In the genomic region with DNA sequence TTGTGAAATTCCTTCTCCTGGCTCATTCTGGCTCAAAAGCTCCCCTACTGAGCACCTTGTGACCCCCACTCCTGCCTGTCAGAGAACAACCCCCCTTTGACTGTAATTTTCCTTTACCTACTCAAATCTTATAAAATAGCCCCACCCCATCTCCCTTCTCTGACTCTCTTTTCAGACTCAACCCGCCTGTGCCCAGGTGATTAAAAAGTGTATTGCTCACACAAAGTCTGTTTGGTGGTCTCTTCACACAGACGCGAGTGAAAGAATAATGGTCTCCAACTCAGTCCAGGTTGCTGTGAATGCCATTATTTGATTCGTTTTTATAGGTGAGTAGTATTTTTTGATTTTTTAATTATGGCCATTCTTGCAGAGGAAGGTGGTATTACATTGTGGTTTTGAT, we compare ENCODE assay signal across 7 cellular contexts.
"Had no signal": no experiment of that assay in that cellular context is flagged by ENCODE, and none has a peak within 500 bp of the region (broad histone marks: within the 10 kb centered on the region; RNA-seq: fewer than 3 reads in every experiment).

No MANE protein-coding gene starts in this region.

- ATAC-seq: GM23338, HCT116, HepG2 had no signal

- H3K4me2 ChIP-seq: GM23338 had no signal

- H3K9me3 ChIP-seq: HAP-1 had no signal

- H3K36me3 ChIP-seq: HAP-1 had no signal

- DNase-seq: HFFc6, KBM-7 had no signal

- H3K27ac ChIP-seq: HL-60 had no signal

- H3K4me1 ChIP-seq: HAP-1 had no signal

- H3K4me3 ChIP-seq: GM23338, HAP-1 had no signal
